Comparison of ENCODE assay signal across 34 cellular contexts in genomic region chr6:63798378-63798777, GRCh38.
"Had no signal": no experiment of that assay in that cellular context is flagged by ENCODE, and none has a peak within 500 bp of the region (broad histone marks: within the 10 kb centered on the region; RNA-seq: fewer than 3 reads in every experiment).

No MANE protein-coding gene starts in this region.

- H3K9me3 ChIP-seq: MG63 had no signal

- DNase-seq: Karpas-422, Kasumi-1, MG63, MM.1S, NCI-H1048, NCI-H1092, NCI-H1092 treated with DMSO at 0.1 percent for 48 hours, NCI-H1105, NCI-H1105 treated with DMSO at 0.1 percent for 48 hours, NCI-H1417, NCI-H1417 treated with DMSO at 0.1 percent for 48 hours, NCI-H1436, NCI-H1436 treated with DMSO at 0.1 percent for 48 hours, NCI-H146, NCI-H1694, NCI-H1694 treated with DMSO at 0.1 percent for 48 hours, NCI-H187, NCI-H187 treated with DMSO at 0.1 percent for 48 hours, NCI-H1930, NCI-H2029, NCI-H2029 treated with DMSO at 0.1 percent for 48 hours, NCI-H2081, NCI-H2081 treated with DMSO at 0.1 percent for 48 hours, NCI-H2107, NCI-H2171, NCI-H2171 treated with DMSO at 0.1 percent for 48 hours, NCI-H2227 treated with DMSO at 0.1 percent for 48 hours, NCI-H226, NCI-H345, NCI-H446, NCI-H446 treated with DMSO at 0.1 percent for 48 hours, NCI-H510A, NCI-H510A treated with DMSO at 0.1 percent for 48 hours, NCI-H524 had no signal

- H3K36me3 ChIP-seq: MG63 had no signal

- H3K4me3 ChIP-seq: MG63 had no signal

- H3K27me3 ChIP-seq: MG63 had no signal
